11 cellular contexts compared by ENCODE assay signal in genomic region chr4:112287258-112287873, GRCh38. TPM values are rescaled to one million over a fixed set of nuclear protein-coding genes. Genes with fewer than 3 reads are reported as not detected.
DNase-seq lines count a peak whose midpoint lies in the region; ATAC-seq, FAIRE-seq and TF ChIP-seq lines count a peak whose summit lies in the region.
"Had no signal": no experiment of that assay in that cellular context is flagged by ENCODE, and none has a peak within 500 bp of the region (broad histone marks: within the 10 kb centered on the region; RNA-seq: fewer than 3 reads in every experiment).

No MANE protein-coding gene starts in this region.

- peak; percentile 74 for TF ChIP-seq POLR2A in Raji (IDR thresholded peaks at IDR 0.05; ENCODE audit: insufficient read depth, low read depth, low read length)

- H3K4me3 Mint-ChIP-seq in activated CD4-positive, alpha-beta T cell treated with anti-CD3 and anti-CD28 coated beads, Interleukin-2, amount 10 ng/mL, durations not matched to agents 24 days and 14 days, result peak overlapping the region; percentile 95

- H3K36me3 ChIP-seq in small intestine (ENCODE audit: control insufficient read depth in 2 of 2, insufficient read depth in 2 of 2, low read length in 2 of 2), result no peaks in the 10 kb centered on the region
- no peaks in the 10 kb centered on the region for H3K36me3 ChIP-seq in aorta (ENCODE audit: control insufficient read depth in 1 of 2, insufficient read depth in 2 of 2, low read length in 1 of 2)
- H3K36me3 ChIP-seq: stomach had no signal

- H3K27me3 ChIP-seq in small intestine (ENCODE audit: control insufficient read depth in 2 of 2, insufficient read depth in 2 of 2, low read length in 2 of 2), result no peaks in the 10 kb centered on the region
- no peaks in the 10 kb centered on the region for H3K27me3 ChIP-seq in aorta (ENCODE audit: control insufficient read depth in 1 of 2, insufficient read depth in 2 of 2, low read length in 1 of 2)
- H3K27me3 ChIP-seq: stomach had no signal

- H3K9me3 ChIP-seq in small intestine (ENCODE audit: control insufficient read depth, low read depth) (no peaks in the 10 kb centered on the region), aorta (ENCODE audit: control insufficient read depth, low read length) (no peaks in the 10 kb centered on the region)
- H3K9me3 ChIP-seq: stomach had no signal

- no peak for FAIRE-seq in small intestine (lab: Jason Lieb, UNC)
- FAIRE-seq in D721Med (lab: Jason Lieb, UNC), result no peak
- FAIRE-seq: H1 had no signal

- peak; percentile 33 for ATAC-seq in GM21825 (IDR thresholded peaks at IDR 0.05; ENCODE audit: unreplicated experiment)
- no peak for ATAC-seq in aorta (ENCODE audit: low FRiP score)

- TF ChIP-seq CTCF in D721Med (IDR thresholded peaks at IDR 0.05; ENCODE audit: insufficient read depth, missing control alignments), result no peak

- peak; percentile 71 for DNase-seq in activated CD4-positive, alpha-beta T cell treated with anti-CD3 and anti-CD28 coated beads, Interleukin-2, amount 10 ng/mL, durations not matched to agents 24 days and 14 days
- no peak for DNase-seq in activated CD4-positive, alpha-beta T cell treated with anti-CD3 and anti-CD28 coated beads for 48 hours
- DNase-seq in small intestine (peak; percentile 16), D721Med (ENCODE audit: insufficient read length, low spot score) (no peak), C1 segment of cervical spinal cord (lab: John Stamatoyannopoulos, UW) (no peak), aorta (no peak)
- DNase-seq: NCI-H1694, stomach had no signal

- H3K4me3 ChIP-seq in small intestine (ENCODE audit: low read depth in 1 of 2, low read length in 2 of 2) (no peak overlapping the region), aorta (ENCODE audit: low read length in 2 of 2) (no peak overlapping the region)

- WGBS in small intestine, 3 donors, result 73 to 77% (median 76%) methylated on average over 7 of the region's 7 CpGs
- 95 to 97% methylated on average over 7 of the region's 7 CpGs for WGBS in aorta, 2 donors

- peaks cover 65% of the 10 kb centered on the region for H3K4me1 Mint-ChIP-seq in activated CD4-positive, alpha-beta T cell treated with anti-CD3 and anti-CD28 coated beads, Interleukin-2, amount 10 ng/mL, durations not matched to agents 24 days and 14 days

- H3K4me1 ChIP-seq in small intestine (ENCODE audit: control insufficient read depth in 2 of 2, insufficient read depth in 1 of 2, low read depth in 1 of 2, low read length in 1 of 2) (peaks cover 0 to 7% of the 10 kb centered on the region in 2 donors), aorta (ENCODE audit: control insufficient read depth in 1 of 2, insufficient read depth in 2 of 2, low read length in 2 of 2) (peaks cover 0 to 2% of the 10 kb centered on the region in 2 donors)

- H3K9me3 Mint-ChIP-seq in activated CD4-positive, alpha-beta T cell treated with anti-CD3 and anti-CD28 coated beads, Interleukin-2, amount 10 ng/mL, durations not matched to agents 24 days and 14 days, result no peaks in the 10 kb centered on the region

- H3K36me3 Mint-ChIP-seq in activated CD4-positive, alpha-beta T cell treated with anti-CD3 and anti-CD28 coated beads, Interleukin-2, amount 10 ng/mL, durations not matched to agents 24 days and 14 days (ENCODE audit: low read depth), result peaks cover 15% of the 10 kb centered on the region

- H3K27me3 Mint-ChIP-seq in activated CD4-positive, alpha-beta T cell treated with anti-CD3 and anti-CD28 coated beads, Interleukin-2, amount 10 ng/mL, durations not matched to agents 24 days and 14 days, result no peaks in the 10 kb centered on the region

- peak overlapping the region; percentile 94 for H3K27ac Mint-ChIP-seq in activated CD4-positive, alpha-beta T cell treated with anti-CD3 and anti-CD28 coated beads, Interleukin-2, amount 10 ng/mL, durations not matched to agents 24 days and 14 days

- intact Hi-C loops in activated CD4-positive, alpha-beta T cell treated with anti-CD3 and anti-CD28 coated beads, Interleukin-2, amount 10 ng/mL, durations not matched to agents 24 days and 14 days (cut with micrococcal nuclease), result loop anchor here (5.0 kb wide), 1 partner anchor 1260 kb away; no protein-coding TSS in a partner anchor
- intact Hi-C loops in aorta (cut with DNase I), result loop anchor here in 1 of 2 donors (5.0 kb wide), 1 partner anchor 55 kb away; the partner anchor contains the start of gene AP1AR

- H3K27ac ChIP-seq in small intestine (ENCODE audit: low read depth in 1 of 2, low read length in 1 of 2) (peak overlapping the region; percentile 12 to 84), aorta (ENCODE audit: low read depth in 1 of 2, low read length in 2 of 2) (no peak overlapping the region)

RNA-seq across cellular contexts. Expression of gene TIFA, which starts 1.7 kb away (rescaled TPM):
- 27.1 and 27.9 TPM in 2 replicates for total RNA-seq in activated CD4-positive, alpha-beta T cell treated with anti-CD3 and anti-CD28 coated beads, Interleukin-2, amount 10 ng/mL, durations not matched to agents 24 days and 14 days
- 10 to 100 TPM in 1 of 3 donors, 1 to 10 TPM in 1, under 1 TPM in 1; 0.89 to 11.3 (median 6.2) TPM for polyA plus RNA-seq in small intestine
- total RNA-seq in aorta, result 10 to 100 TPM in 1 of 2 donors, 1 to 10 TPM in 1; 8.5 to 12.6 TPM
- polyA plus RNA-seq in aorta, result 10 to 100 TPM in 1 of 2 donors, 1 to 10 TPM in 1; 9.9 to 11.3 TPM

RNA-seq across cellular contexts. Expression of gene ALPK1, which starts 9.8 kb away (rescaled TPM):
- total RNA-seq in activated CD4-positive, alpha-beta T cell treated with anti-CD3 and anti-CD28 coated beads, Interleukin-2, amount 10 ng/mL, durations not matched to agents 24 days and 14 days, result 8.8 and 9.1 TPM in 2 replicates
- 1 to 10 TPM; 4.3 to 6.9 (median 5.3) TPM for polyA plus RNA-seq in small intestine
- 10 to 100 TPM; 36.7 to 52.7 TPM for total RNA-seq in aorta
- polyA plus RNA-seq in aorta, result 10 to 100 TPM in 1 of 2 donors, 1 to 10 TPM in 1; 6.6 to 11.2 TPM

RNA-seq across cellular contexts. Expression of gene AP1AR, which starts 55.8 kb away (rescaled TPM):
- 20.5 and 27.0 TPM in 2 replicates for total RNA-seq in activated CD4-positive, alpha-beta T cell treated with anti-CD3 and anti-CD28 coated beads, Interleukin-2, amount 10 ng/mL, durations not matched to agents 24 days and 14 days
- 10 to 100 TPM; 16.8 to 26.7 (median 25.9) TPM for polyA plus RNA-seq in small intestine
- 10 to 100 TPM; 12.9 to 17.9 TPM for total RNA-seq in aorta
- 10 to 100 TPM in 1 of 2 donors, 1 to 10 TPM in 1; 9.4 to 15.3 TPM for polyA plus RNA-seq in aorta

Comparison
In these comparisons a context has a peak if more than half of its experiments do, and no peak if none do; other contexts are left out.
1. DNase-seq: peak in activated CD4-positive, alpha-beta T cell treated with anti-CD3 and anti-CD28 coated beads, Interleukin-2, amount 10 ng/mL, durations not matched to agents 24 days and 14 days (single experiment) and small intestine (single experiment); none in activated CD4-positive, alpha-beta T cell treated with anti-CD3 and anti-CD28 coated beads for 48 hours (single experiment), D721Med (single experiment), C1 segment of cervical spinal cord (0 of 14) and aorta (0 of 2).
2. H3K27ac ChIP-seq: peak in small intestine (2 of 2); none in aorta (0 of 2).